In the genomic region with DNA sequence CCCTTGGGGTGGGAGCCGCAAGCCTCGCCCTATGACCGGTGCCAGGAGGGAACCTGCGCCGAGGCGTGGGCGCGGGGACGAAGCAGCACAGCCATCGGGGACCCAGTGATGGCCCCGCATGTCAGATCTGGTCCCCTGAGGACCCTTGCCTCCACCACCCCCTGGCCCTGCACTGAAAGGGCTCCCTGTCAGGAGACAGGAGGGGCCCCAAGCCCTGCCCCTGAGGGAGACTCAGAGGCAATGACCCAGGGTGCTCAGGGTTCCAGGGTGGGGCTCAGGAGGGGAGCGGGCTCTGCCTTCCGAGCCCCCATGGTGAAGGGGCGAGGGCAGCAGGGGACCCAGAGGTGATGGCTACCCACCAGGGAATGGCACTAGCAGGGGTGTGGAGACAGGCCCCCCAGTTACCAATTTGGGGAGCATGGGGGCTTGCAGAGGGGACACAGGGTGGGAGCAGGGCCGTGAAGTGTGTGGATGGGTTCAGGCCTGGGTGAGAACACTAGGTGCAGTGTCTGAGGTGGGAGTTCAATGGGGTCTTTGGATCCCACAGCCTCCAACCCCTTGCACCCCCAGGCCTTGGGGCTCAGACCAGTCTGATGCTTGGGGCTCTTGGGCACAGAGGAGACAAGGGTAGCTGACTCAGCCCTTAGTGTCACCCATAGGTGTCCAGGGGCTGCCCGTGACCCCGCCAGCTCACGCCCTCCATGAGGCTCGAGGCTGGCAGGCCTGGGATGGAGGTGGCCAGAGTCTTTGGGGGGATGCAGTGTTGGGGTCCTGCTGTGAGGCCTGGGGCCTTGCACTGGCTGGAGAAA, we compare ENCODE assay signal across 9 cellular contexts. TPM values are rescaled to one million over a fixed set of nuclear protein-coding genes. Genes with fewer than 3 reads are reported as not detected.
A peak's percentile ranks its signal among the peaks of the same experiment; 100 is the strongest.
DNase-seq lines count a peak whose midpoint lies in the region; ATAC-seq and TF ChIP-seq lines count a peak whose summit lies in the region.
"Had no signal": no experiment of that assay in that cellular context is flagged by ENCODE, and none has a peak within 500 bp of the region (broad histone marks: within the 10 kb centered on the region; RNA-seq: fewer than 3 reads in every experiment).

No MANE protein-coding gene starts in this region.

- ATAC-seq in activated naive CD8-positive, alpha-beta T cell treated with anti-CD3 and anti-CD28 coated beads, Interleukin-2, amount 50 U/mL, for 24 hours, result no peak

- H3K4me3 Mint-ChIP-seq in activated CD4-positive, alpha-beta T cell treated with anti-CD3 and anti-CD28 coated beads, Interleukin-2, amount 10 ng/mL, durations not matched to agents 24 days and 14 days, result peak overlapping the region; percentile 89
- peak overlapping the region; percentile 90 for H3K4me3 Mint-ChIP-seq in activated naive CD8-positive, alpha-beta T cell treated with anti-CD3 and anti-CD28 coated beads, Interleukin-2, amount 50 U/mL, for 24 hours

- H3K4me3 ChIP-seq in kidney epithelial cell (ENCODE audit: low read depth, low read length) (peak overlapping the region; percentile 41), testis (peak overlapping the region; percentile 60 to 67), thyroid gland (replicated peaks in 1 of 3) (peak overlapping the region in 1 of 3 donors; percentile 39)

- TF ChIP-seq CTCF in kidney epithelial cell (IDR thresholded peaks at IDR 0.05; ENCODE audit: insufficient read depth, low read length, poor library complexity, severe bottlenecking), result no peak
- TF ChIP-seq CTCF in testis (IDR thresholded peaks at IDR 0.05), result no peak
- no peak for TF ChIP-seq CTCF in thyroid gland (IDR thresholded peaks at IDR 0.05)

- no peak for TF ChIP-seq POLR2A in testis (IDR thresholded peaks at IDR 0.05)
- TF ChIP-seq POLR2A in thyroid gland (IDR thresholded peaks at IDR 0.05), result no peak

- intact Hi-C loops in activated CD4-positive, alpha-beta T cell treated with anti-CD3 and anti-CD28 coated beads, Interleukin-2, amount 10 ng/mL, durations not matched to agents 24 days and 14 days (cut with micrococcal nuclease), result loop anchor here (1.0 to 5.0 kb wide), 3 partner anchors 17 to 159 kb away; partner anchors contain the start of genes DEAF1, RNH1 and TMEM80
- intact Hi-C loops in testis (cut with DNase I; ENCODE audit: low total_unique reads), result no loop called here
- intact Hi-C loops in thyroid gland (cut with DNase I), result no loop called here

- no peaks in the 10 kb centered on the region for H3K9me3 Mint-ChIP-seq in activated CD4-positive, alpha-beta T cell treated with anti-CD3 and anti-CD28 coated beads, Interleukin-2, amount 10 ng/mL, durations not matched to agents 24 days and 14 days
- H3K9me3 Mint-ChIP-seq in activated naive CD8-positive, alpha-beta T cell treated with anti-CD3 and anti-CD28 coated beads, Interleukin-2, amount 50 U/mL, for 24 hours, result no peaks in the 10 kb centered on the region

- DNase-seq in activated CD4-positive, alpha-beta T cell treated with anti-CD3 and anti-CD28 coated beads, Interleukin-2, amount 10 ng/mL, durations not matched to agents 24 days and 14 days, result no peak
- no peak for DNase-seq in activated CD4-positive, alpha-beta T cell treated with anti-CD3 and anti-CD28 coated beads, Interleukin-2, amount 50 U/mL, for 48 hours
- DNase-seq in activated naive CD8-positive, alpha-beta T cell treated with anti-CD3 and anti-CD28 coated beads, Interleukin-2, amount 50 U/mL, for 24 hours, result no peak
- DNase-seq in kidney epithelial cell (ENCODE audit: low read depth) (no peak), testis (no peak), thyroid gland (no peak), GF-D8 (lab: John Stamatoyannopoulos, UW) (no peak), G401 (ENCODE audit: low spot score) (no peak)
- DNase-seq: C1 segment of cervical spinal cord had no signal

- in situ Hi-C loops in G401 (cut with HindIII; ENCODE audit: low sequenced_read_pairs), result no loop called here

- H3K27me3 Mint-ChIP-seq in activated CD4-positive, alpha-beta T cell treated with anti-CD3 and anti-CD28 coated beads, Interleukin-2, amount 10 ng/mL, durations not matched to agents 24 days and 14 days, result no peaks in the 10 kb centered on the region
- H3K27me3 Mint-ChIP-seq in activated naive CD8-positive, alpha-beta T cell treated with anti-CD3 and anti-CD28 coated beads, Interleukin-2, amount 50 U/mL, for 24 hours, result no peaks in the 10 kb centered on the region

- peaks cover 16% of the 10 kb centered on the region for H3K4me1 Mint-ChIP-seq in activated CD4-positive, alpha-beta T cell treated with anti-CD3 and anti-CD28 coated beads, Interleukin-2, amount 10 ng/mL, durations not matched to agents 24 days and 14 days
- peaks cover 17% of the 10 kb centered on the region for H3K4me1 Mint-ChIP-seq in activated naive CD8-positive, alpha-beta T cell treated with anti-CD3 and anti-CD28 coated beads, Interleukin-2, amount 50 U/mL, for 24 hours

- H3K36me3 Mint-ChIP-seq in activated CD4-positive, alpha-beta T cell treated with anti-CD3 and anti-CD28 coated beads, Interleukin-2, amount 10 ng/mL, durations not matched to agents 24 days and 14 days (ENCODE audit: low read depth), result peaks cover 4% of the 10 kb centered on the region
- H3K36me3 Mint-ChIP-seq in activated naive CD8-positive, alpha-beta T cell treated with anti-CD3 and anti-CD28 coated beads, Interleukin-2, amount 50 U/mL, for 24 hours (ENCODE audit: low read depth), result no peaks in the 10 kb centered on the region

- H3K36me3 ChIP-seq in kidney epithelial cell (ENCODE audit: control insufficient read depth, insufficient read depth, low read length) (no peaks in the 10 kb centered on the region), testis (ENCODE audit: low read depth, missing control alignments) (no peaks in the 10 kb centered on the region), thyroid gland (peaks cover 5 to 6% of the 10 kb centered on the region in 2 donors)

- H3K27me3 ChIP-seq in kidney epithelial cell (ENCODE audit: control insufficient read depth, insufficient read depth, low read length) (no peaks in the 10 kb centered on the region), testis (no peaks in the 10 kb centered on the region), thyroid gland (no peaks in the 10 kb centered on the region)

- H3K27ac Mint-ChIP-seq in activated CD4-positive, alpha-beta T cell treated with anti-CD3 and anti-CD28 coated beads, Interleukin-2, amount 10 ng/mL, durations not matched to agents 24 days and 14 days, result no peak overlapping the region
- H3K27ac Mint-ChIP-seq in activated naive CD8-positive, alpha-beta T cell treated with anti-CD3 and anti-CD28 coated beads, Interleukin-2, amount 50 U/mL, for 24 hours, result peak overlapping the region; percentile 69

- H3K27ac ChIP-seq in testis (no peak overlapping the region), thyroid gland (peak overlapping the region in 1 of 3 donors; percentile 56)

- H3K4me1 ChIP-seq in testis (peaks cover 27% of the 10 kb centered on the region), thyroid gland (peaks cover 18 to 33% of the 10 kb centered on the region in 2 donors)

- H3K9me3 ChIP-seq in testis (no peaks in the 10 kb centered on the region), thyroid gland (no peaks in the 10 kb centered on the region)

- WGBS in testis, 2 donors, result 41 to 60% methylated on average over 1 to 19 of the region's 19 CpGs
- 42 to 46% methylated on average over 9 to 19 of the region's 19 CpGs for WGBS in thyroid gland, 2 donors

RNA-seq across cellular contexts. Expression of gene LRRC56, which starts 0.5 kb away (rescaled TPM):
- total RNA-seq in activated CD4-positive, alpha-beta T cell treated with anti-CD3 and anti-CD28 coated beads, Interleukin-2, amount 10 ng/mL, durations not matched to agents 24 days and 14 days, result 2.1 and 2.3 TPM in 2 replicates
- 1.6 and 1.9 TPM in 2 replicates for total RNA-seq in kidney epithelial cell
- total RNA-seq in testis, result 10 to 100 TPM; 11.6 to 22.2 TPM
- polyA plus RNA-seq in testis (ENCODE audit: insufficient read depth, low read depth, low replicate concordance), result 23.5 TPM
- total RNA-seq in thyroid gland, result 1 to 10 TPM; 1.7 to 2.6 (median 2.3) TPM
- 0.03 and 1.0 TPM in 2 replicates for total RNA-seq in G401 (2014; rRNA removed; shearing (Covaris generic))

RNA-seq across cellular contexts. Expression of gene HRAS, which starts 2.5 kb away (rescaled TPM):
- total RNA-seq in activated CD4-positive, alpha-beta T cell treated with anti-CD3 and anti-CD28 coated beads, Interleukin-2, amount 10 ng/mL, durations not matched to agents 24 days and 14 days, result 70.8 and 94.4 TPM in 2 replicates
- total RNA-seq in kidney epithelial cell (83.7 and 96.1 TPM in 2 replicates), testis (10 to 100 TPM; 35.1 to 49.7 TPM), thyroid gland (10 to 100 TPM; 16.9 to 41.3 (median 29.9) TPM)
- 31.4 TPM for polyA plus RNA-seq in testis (ENCODE audit: insufficient read depth, low read depth, low replicate concordance)
- total RNA-seq in G401 (2014; rRNA removed; shearing (Covaris generic)), result 51.7 and 60.1 TPM in 2 replicates

RNA-seq across cellular contexts. Expression of gene LMNTD2, which starts 22.7 kb away (rescaled TPM):
- 0.47 and 1.1 TPM in 2 replicates for total RNA-seq in activated CD4-positive, alpha-beta T cell treated with anti-CD3 and anti-CD28 coated beads, Interleukin-2, amount 10 ng/mL, durations not matched to agents 24 days and 14 days
- 1.9 and 4.7 TPM in 2 replicates for total RNA-seq in kidney epithelial cell
- 10 to 100 TPM; 29.2 to 59.9 TPM for total RNA-seq in testis
- 26.1 TPM for polyA plus RNA-seq in testis (ENCODE audit: insufficient read depth, low read depth, low replicate concordance)
- total RNA-seq in thyroid gland, result 1 to 10 TPM; 4.2 to 8.8 (median 6.6) TPM
- total RNA-seq in G401 (2014; rRNA removed; shearing (Covaris generic)), result 2.0 and 2.1 TPM in 2 replicates

RNA-seq across cellular contexts. Expression of gene RASSF7, which starts 22.9 kb away (rescaled TPM):
- total RNA-seq in activated CD4-positive, alpha-beta T cell treated with anti-CD3 and anti-CD28 coated beads, Interleukin-2, amount 10 ng/mL, durations not matched to agents 24 days and 14 days, result 21.8 and 23.1 TPM in 2 replicates
- total RNA-seq in kidney epithelial cell (72.5 and 91.7 TPM in 2 replicates), testis (10 to 100 TPM; 22.0 to 35.7 TPM), thyroid gland (10 to 100 TPM; 18.6 to 60.0 (median 24.8) TPM)
- polyA plus RNA-seq in testis (ENCODE audit: insufficient read depth, low read depth, low replicate concordance), result 13.2 TPM
- 43.1 and 107 TPM in 2 replicates for total RNA-seq in G401 (2014; rRNA removed; shearing (Covaris generic))

RNA-seq across cellular contexts. Expression of gene RNH1, which starts 30.8 kb away (rescaled TPM):
- 130 and 134 TPM in 2 replicates for total RNA-seq in activated CD4-positive, alpha-beta T cell treated with anti-CD3 and anti-CD28 coated beads, Interleukin-2, amount 10 ng/mL, durations not matched to agents 24 days and 14 days
- total RNA-seq in kidney epithelial cell (229 and 251 TPM in 2 replicates), testis (100 to 1,000 TPM; 210 to 264 TPM), thyroid gland (100 to 1,000 TPM; 191 to 259 (median 231) TPM)
- 211 TPM for polyA plus RNA-seq in testis (ENCODE audit: insufficient read depth, low read depth, low replicate concordance)
- 164 and 168 TPM in 2 replicates for total RNA-seq in G401 (2014; rRNA removed; shearing (Covaris generic))
